Comparison of ENCODE assay signal across 8 cellular contexts in genomic region chr3:152200476-152201422, GRCh38.
DNase-seq lines count a peak whose midpoint lies in the region; ATAC-seq and TF ChIP-seq lines count a peak whose summit lies in the region.

No MANE protein-coding gene starts in this region.

- peak overlapping the region; percentile 84 for H3K27ac ChIP-seq in CD4-positive, alpha-beta memory T cell (ENCODE audit: low read depth, low read length)
- H3K27ac ChIP-seq in ascending aorta = peak overlapping the region; percentile 89 to 90
- no peak overlapping the region for H3K27ac ChIP-seq in hepatocyte
- no peak overlapping the region for H3K27ac ChIP-seq in A673 (ENCODE audit: low read depth, low read length, poor library complexity, severe bottlenecking)

- peaks cover 42 to 80% (median 58%) of the 10 kb centered on the region in 4 donors for H3K4me1 Mint-ChIP-seq in CD4-positive, alpha-beta memory T cell
- peaks cover 24% of the 10 kb centered on the region for H3K4me1 Mint-ChIP-seq in nephron

- peaks cover 75% of the 10 kb centered on the region for H3K4me1 ChIP-seq in CD4-positive, alpha-beta memory T cell (ENCODE audit: insufficient read depth, low read length)
- H3K4me1 ChIP-seq in ascending aorta (peaks cover 8 to 45% of the 10 kb centered on the region in 2 donors), hepatocyte (ENCODE audit: insufficient read depth) (peaks cover 22% of the 10 kb centered on the region), A673 (ENCODE audit: insufficient read depth, low read length, poor library complexity, severe bottlenecking) (no peaks in the 10 kb centered on the region)

- no peak for TF ChIP-seq CTCF in ascending aorta (IDR thresholded peaks at IDR 0.05)
- TF ChIP-seq CTCF in nephron (IDR thresholded peaks at IDR 0.05; ENCODE audit: unreplicated experiment in 3 of 3) = no peak
- no peak for TF ChIP-seq CTCF in hepatocyte (IDR thresholded peaks at IDR 0.05; ENCODE audit: poor library complexity)
- no peak for TF ChIP-seq CTCF in A673 (conservative IDR thresholded peaks at IDR 0.05; ENCODE audit: low read depth, low read length)

- intact Hi-C loops in CD4-positive, alpha-beta memory T cell (cut with micrococcal nuclease) = loop anchor here (1.0 to 5.0 kb wide), 2 partner anchors 7 to 1438 kb away; partner anchors contain the start of gene SIAH2
- intact Hi-C loops in ascending aorta (cut with DNase I) = no loop called here
- intact Hi-C loops in A673 (cut with micrococcal nuclease; ENCODE audit: unreplicated experiment) = no loop called here

- H3K36me3 ChIP-seq in CD4-positive, alpha-beta memory T cell (ENCODE audit: insufficient read depth, low read length) = no peaks in the 10 kb centered on the region
- no peaks in the 10 kb centered on the region for H3K36me3 ChIP-seq in ascending aorta
- H3K36me3 ChIP-seq in hepatocyte (replicated peaks; ENCODE audit: insufficient read depth, low read depth) = no peaks in the 10 kb centered on the region
- no peaks in the 10 kb centered on the region for H3K36me3 ChIP-seq in A673 (ENCODE audit: insufficient read depth, low read length, poor library complexity, severe bottlenecking)

- H2AFZ ChIP-seq in hepatocyte = no peak overlapping the region

- ATAC-seq in HG03354 (IDR thresholded peaks at IDR 0.05; ENCODE audit: poor library complexity, severe bottlenecking, unreplicated experiment) (peak; percentile 26), HG02970 (IDR thresholded peaks at IDR 0.05; ENCODE audit: low FRiP score, unreplicated experiment) (no peak)

- no peaks in the 10 kb centered on the region for H3K9me3 ChIP-seq in CD4-positive, alpha-beta memory T cell (ENCODE audit: control insufficient read depth in 1 of 2, low read length in 2 of 2)
- H3K9me3 ChIP-seq in ascending aorta (no peaks in the 10 kb centered on the region), hepatocyte (ENCODE audit: low read depth) (no peaks in the 10 kb centered on the region), A673 (ENCODE audit: low read depth, low read length, poor library complexity, severe bottlenecking) (no peaks in the 10 kb centered on the region)

- POLR2A ChIA-PET in CD4-positive, alpha-beta memory T cell (lab: Charles Lee; ENCODE audit: partially characterized antibody) = interaction anchor here (0.6 to 12.7 kb wide), 18 partner anchors 9 to 227 kb away, joined by 3 to 267 read pairs (median 9); partner anchors contain the start of gene MBNL1
- POLR2A ChIA-PET in A673 (lab: Charles Lee; ENCODE audit: low non-redundant PET) = no interaction called here

- BruUV-seq in A673 (replicated peaks; lab: Mats Ljungman, UMichigan) = no TSS peak

- 78% methylated on average over 3 of the region's 3 CpGs for WGBS in hepatocyte (ENCODE audit: low lambda C conversion rate, missing lambda C conversion rate)

- H4K20me1 ChIP-seq in hepatocyte (ENCODE audit: insufficient read depth, poor library complexity, severe bottlenecking) = no peaks in the 10 kb centered on the region

- peak overlapping the region; percentile 35 to 55 for H3K4me3 ChIP-seq in CD4-positive, alpha-beta memory T cell (ENCODE audit: low read length in 2 of 2)
- H3K4me3 ChIP-seq in ascending aorta (peak overlapping the region; percentile 38 to 58), hepatocyte (no peak overlapping the region), A673 (ENCODE audit: low read depth, low read length, poor library complexity, severe bottlenecking) (no peak overlapping the region)

- CTCF ChIA-PET in CD4-positive, alpha-beta memory T cell (lab: Charles Lee; ENCODE audit: partially characterized antibody) = interaction anchor here (1.0 to 2.3 kb wide), 7 partner anchors 13 to 69 kb away, joined by 3 to 17 read pairs (median 4); no protein-coding TSS in a partner anchor
- CTCF ChIA-PET in A673 (lab: Charles Lee) = no interaction called here

- H3K36me3 Mint-ChIP-seq in CD4-positive, alpha-beta memory T cell = peaks cover 0 to 9% of the 10 kb centered on the region in 2 donors
- no peaks in the 10 kb centered on the region for H3K36me3 Mint-ChIP-seq in nephron (ENCODE audit: low read depth)

- DNase-seq in CD4-positive, alpha-beta memory T cell = peak in 2 of 5 donors; percentile 38 to 48
- DNase-seq in ascending aorta (ENCODE audit: low spot score in 2 of 2) = no peak
- no peak for DNase-seq in hepatocyte (ENCODE audit: low spot score)
- no peak for DNase-seq in A673 (ENCODE audit: low spot score)
- no peak for DNase-seq in NCI-H2029 treated with DMSO at 0.1 percent for 48 hours (lab: John Stamatoyannopoulos, UW)

- peak overlapping the region; percentile 90 to 99 (median 94) for H3K27ac Mint-ChIP-seq in CD4-positive, alpha-beta memory T cell
- H3K27ac Mint-ChIP-seq in nephron = peak overlapping the region; percentile 28 to 84 (median 62)

- H3K9me2 ChIP-seq in hepatocyte (replicated peaks; ENCODE audit: insufficient read depth) = no peaks in the 10 kb centered on the region

- H3K9me3 Mint-ChIP-seq in CD4-positive, alpha-beta memory T cell = no peaks in the 10 kb centered on the region
- no peaks in the 10 kb centered on the region for H3K9me3 Mint-ChIP-seq in nephron

- no peaks in the 10 kb centered on the region for H3K27me3 Mint-ChIP-seq in CD4-positive, alpha-beta memory T cell
- peaks cover 4% of the 10 kb centered on the region for H3K27me3 Mint-ChIP-seq in nephron (ENCODE audit: low read depth)

- H3K4me2 ChIP-seq in hepatocyte = no peak overlapping the region

- H3K27me3 ChIP-seq in CD4-positive, alpha-beta memory T cell (ENCODE audit: insufficient read depth, low read length) = no peaks in the 10 kb centered on the region
- no peaks in the 10 kb centered on the region for H3K27me3 ChIP-seq in ascending aorta
- H3K27me3 ChIP-seq in hepatocyte = no peaks in the 10 kb centered on the region
- H3K27me3 ChIP-seq in A673 (replicated peaks; ENCODE audit: insufficient read depth, low read depth, low read length, poor library complexity) = no peaks in the 10 kb centered on the region

- H3K4me3 Mint-ChIP-seq in CD4-positive, alpha-beta memory T cell = peak overlapping the region; percentile 71 to 93 (median 82)
- H3K4me3 Mint-ChIP-seq in nephron = no peak overlapping the region

- H3K79me2 ChIP-seq in hepatocyte = no peaks in the 10 kb centered on the region

Comparison
In these comparisons a context has a peak if more than half of its experiments do, and no peak if none do; other contexts are left out.
1. H3K27ac ChIP-seq: peak in CD4-positive, alpha-beta memory T cell (single experiment) and ascending aorta (2 of 2); none in hepatocyte (single experiment) and A673 (single experiment).
2. H3K4me3 ChIP-seq: peak in CD4-positive, alpha-beta memory T cell (2 of 2) and ascending aorta (2 of 2); none in hepatocyte (single experiment) and A673 (single experiment).
3. H3K4me3 Mint-ChIP-seq: peak in CD4-positive, alpha-beta memory T cell (8 of 8); none in nephron (0 of 3).